1 cellular context compared by ENCODE assay signal in genomic region chr12:107684029-107684790, GRCh38.
TF ChIP-seq lines count a peak whose summit lies in the region.

No MANE protein-coding gene starts in this region.

TF ChIP-seq in GM12878, 131 proteins besides CTCF, POLR2A, EP300 and RAD21:
- no peak for TF ChIP-seq ZNF687 (IDR thresholded peaks at IDR 0.05)
- TF ChIP-seq POLR2AphosphoS2 (IDR thresholded peaks at IDR 0.05; ENCODE audit: low read depth, low read length) = no peak
- no peak for TF ChIP-seq ELK1 (IDR thresholded peaks at IDR 0.05; ENCODE audit: low read depth, low read length)
- no peak for TF ChIP-seq KDM1A (IDR thresholded peaks at IDR 0.05; ENCODE audit: borderline replicate concordance)
- TF ChIP-seq NKRF (conservative IDR thresholded peaks at IDR 0.05) = no peak
- TF ChIP-seq JUNB (IDR thresholded peaks at IDR 0.05) = no peak
- no peak for TF ChIP-seq LARP7 (IDR thresholded peaks at IDR 0.05)
